Comparison of ENCODE assay signal across 15 cellular contexts in genomic region chr5:173567548-173567947, GRCh38. TPM values are rescaled to one million over a fixed set of nuclear protein-coding genes. Genes with fewer than 3 reads are reported as not detected.
DNase-seq lines count a peak whose midpoint lies in the region; ATAC-seq and TF ChIP-seq lines count a peak whose summit lies in the region.
"Had no signal": no experiment of that assay in that cellular context is flagged by ENCODE, and none has a peak within 500 bp of the region (broad histone marks: within the 10 kb centered on the region; RNA-seq: fewer than 3 reads in every experiment).

No MANE protein-coding gene starts in this region.

- H3K9ac ChIP-seq in IMR-90 (ENCODE audit: low read depth, low read length) = no peak overlapping the region
- H3K9ac ChIP-seq in adipocyte (ENCODE audit: low read length) = no peak overlapping the region

- H2AFZ ChIP-seq in IMR-90 (replicated peaks; ENCODE audit: low read length, poor library complexity) = no peak overlapping the region

- POLR2A ChIA-PET in IMR-90 (lab: Charles Lee; ENCODE audit: unreplicated experiment) = no interaction called here

- peak overlapping the region; percentile 6; the same call in 1 of the 2 replicates for H3K4me2 ChIP-seq in IMR-90 (ENCODE audit: low read depth, low read length)

- no peaks in the 10 kb centered on the region for H4K20me1 ChIP-seq in IMR-90 (ENCODE audit: insufficient read depth, low read length)

- no peak overlapping the region; a peak in 1 of 4 replicates for H4K8ac ChIP-seq in IMR-90 (ENCODE audit: low read depth in 2 of 2, low read length in 2 of 2)

- TF ChIP-seq RAD21 in IMR-90 (IDR thresholded peaks at IDR 0.05; ENCODE audit: low read length) = no peak

- DNase-seq in IMR-90 (peak; percentile 77), adipocyte (ENCODE audit: low read depth) (peak; percentile 72), fibroblast of mammary gland (ENCODE audit: low read depth) (peak; percentile 58), stromal cell of bone marrow (ENCODE audit: low read depth) (peak; percentile 44), NCI-H446 treated with DMSO at 0.1 percent for 48 hours (lab: John Stamatoyannopoulos, UW) (no peak)
- DNase-seq: activated CD4-positive, alpha-beta T cell treated with anti-CD3 and anti-CD28 coated beads for 48 hours; CD4-positive, CD25-positive, alpha-beta regulatory T cell; hippocampal formation; NCI-H1105 treated with DMSO at 0.1 percent for 48 hours; NCI-H510A treated with DMSO at 0.1 percent for 48 hours; Peyer's patch; stimulated activated CD4-positive, alpha-beta T cell treated with anti-CD3 and anti-CD28 coated beads, Interleukin-2, amount 100 ng/mL, for 48 hours had no signal

- H3K9me3 ChIP-seq in IMR-90 (ENCODE audit: control insufficient read depth, insufficient read depth, low read length) (peaks cover 2% of the 10 kb centered on the region), adipocyte (ENCODE audit: control insufficient read depth, low read length) (peaks cover 12% of the 10 kb centered on the region)

- H3K4me1 ChIP-seq in IMR-90 (ENCODE audit: control insufficient read depth, insufficient read depth, low read length) (no peaks in the 10 kb centered on the region; the same call in none of the 2 replicates), adipocyte (ENCODE audit: control insufficient read depth, insufficient read depth, low read length) (peaks cover 7% of the 10 kb centered on the region)
- H3K4me1 ChIP-seq: Peyer's patch had no signal

- H2BK15ac ChIP-seq in IMR-90 (ENCODE audit: low read depth, low read length) = peak overlapping the region; percentile 3; the same call in 1 of the 3 replicates

- intact Hi-C loops in IMR-90 (cut with micrococcal nuclease) = no loop called here

- H4K91ac ChIP-seq in IMR-90 (ENCODE audit: insufficient read depth, low read depth, low read length) = peak overlapping the region; percentile 31; the same call in 1 of the 2 replicates

- H3K9me1 ChIP-seq in IMR-90 (ENCODE audit: insufficient read depth, low read length) = 0 out of 2 replicates have a peak, but pooled peaks cover 4% of the 10 kb centered on the region

- no peak overlapping the region for H3K27ac ChIP-seq in IMR-90 (ENCODE audit: insufficient read depth, low read length)
- H3K27ac ChIP-seq: Peyer's patch had no signal

- H3K36me3 ChIP-seq in IMR-90 (ENCODE audit: control insufficient read depth, insufficient read depth, low read length) (no peaks in the 10 kb centered on the region), adipocyte (ENCODE audit: control insufficient read depth, insufficient read depth, low read length, severe bottlenecking) (no peaks in the 10 kb centered on the region)
- H3K36me3 ChIP-seq: Peyer's patch had no signal

- TF ChIP-seq CTCF in IMR-90 (conservative IDR thresholded peaks at IDR 0.05; ENCODE audit: low read depth, low read length) = no peak
- no peak for TF ChIP-seq CTCF in fibroblast of mammary gland (conservative IDR thresholded peaks at IDR 0.05; ENCODE audit: control insufficient read depth, insufficient read depth, low read depth, low read length)

- peak overlapping the region; percentile 38; the same call in 1 of the 2 replicates for H2BK20ac ChIP-seq in IMR-90 (ENCODE audit: low read depth, low read length)

- H3K18ac ChIP-seq in IMR-90 (ENCODE audit: low read depth, low read length) = peak overlapping the region; percentile 36; the same call in 1 of the 2 replicates

- H3K4ac ChIP-seq in IMR-90 (ENCODE audit: low read depth, low read length) = no peak overlapping the region

- no peak overlapping the region for H4K5ac ChIP-seq in IMR-90 (ENCODE audit: low read depth, low read length)

- ATAC-seq in IMR-90 (ENCODE audit: low read depth) = peak; percentile 63
- no peak for ATAC-seq in GM19324 (IDR thresholded peaks at IDR 0.05; ENCODE audit: low FRiP score, unreplicated experiment)
- no peak for ATAC-seq in HG02763 (IDR thresholded peaks at IDR 0.05; ENCODE audit: unreplicated experiment)
- ATAC-seq: left lobe of liver had no signal

- no peaks in the 10 kb centered on the region for H3K79me1 ChIP-seq in IMR-90 (ENCODE audit: low read depth in 1 of 2, low read length in 2 of 2)

- H3K27me3 ChIP-seq in IMR-90 (ENCODE audit: control insufficient read depth, insufficient read depth, low read length) (no peaks in the 10 kb centered on the region), adipocyte (replicated peaks; ENCODE audit: control insufficient read depth, insufficient read depth, low read length) (no peaks in the 10 kb centered on the region)
- H3K27me3 ChIP-seq: Peyer's patch had no signal

- H2BK120ac ChIP-seq in IMR-90 (ENCODE audit: low read depth, low read length) = peak overlapping the region; percentile 45

- H3K56ac ChIP-seq in IMR-90 (ENCODE audit: extremely low read depth, insufficient read depth, low read length) = no peak overlapping the region

- no peak overlapping the region for H2AK9ac ChIP-seq in IMR-90 (replicated peaks; ENCODE audit: low read depth, low read length, poor library complexity)

- H3K14ac ChIP-seq in IMR-90 (replicated peaks; ENCODE audit: low read depth, low read length) = no peak overlapping the region

- no peak overlapping the region for H2BK5ac ChIP-seq in IMR-90 (ENCODE audit: low read depth, low read length, poor library complexity, severe bottlenecking)

- WGBS in IMR-90 (ENCODE audit: extremely low coverage in 2 of 2, insufficient read length in 1 of 2), 2 experiments = no CpG with 5 or more reads among the region's 7 CpGs

- CTCF ChIA-PET in IMR-90 (lab: Yijun Ruan, JAX) = interaction anchor here (0.9 kb wide), 1 partner anchor 12 kb away, joined by 3 read pairs; no protein-coding TSS in a partner anchor

- H3K4me3 ChIP-seq in IMR-90 (ENCODE audit: insufficient read depth, low read depth, low read length) (no peak overlapping the region), adipocyte (ENCODE audit: low read length) (no peak overlapping the region), fibroblast of mammary gland (ENCODE audit: control insufficient read depth, low read depth, low read length) (no peak overlapping the region)
- H3K4me3 ChIP-seq: Peyer's patch had no signal

- TF ChIP-seq POLR2A in IMR-90 (IDR thresholded peaks at IDR 0.05; ENCODE audit: low read depth, low read length) = no peak

- in situ Hi-C loops in IMR-90 (cut with MboI; ENCODE audit: low sequenced_read_pairs) = loop anchor here (10.0 kb wide), 1 partner anchor 603 kb away; no protein-coding TSS in a partner anchor

- H3K23ac ChIP-seq in IMR-90 (ENCODE audit: low read depth, low read length) = no peak overlapping the region

- dilution Hi-C loops in IMR-90 (cut with HindIII; ENCODE audit: low sequenced_read_pairs, unreplicated experiment) = no loop called here

- no peak overlapping the region for H2AK5ac ChIP-seq in IMR-90 (ENCODE audit: low read depth, low read length)

- BruUV-seq in IMR-90 (replicated peaks; lab: Mats Ljungman, UMichigan) = no TSS peak

TF ChIP-seq in IMR-90, 13 proteins besides CTCF, POLR2A, EP300 and RAD21:
- peak; percentile 25; the same call in 1 of the 2 replicates for TF ChIP-seq BHLHE40 (IDR thresholded peaks at IDR 0.05; ENCODE audit: low read depth, low read length)
- TF ChIP-seq MXI1 (IDR thresholded peaks at IDR 0.05; ENCODE audit: borderline replicate concordance, low read depth, low read length) = no peak
- 0 out of 2 replicates have a peak, but pooled peaks have one; percentile 20 for TF ChIP-seq SMC3 (IDR thresholded peaks at IDR 0.05; ENCODE audit: low read depth, low read length)

RNA-seq across cellular contexts. Expression of gene BOD1, which starts 48.9 kb away (rescaled TPM):
- total RNA-seq in IMR-90 (2012; rRNA removed) = 71.7 and 74.7 TPM in 2 replicates
- polyA plus RNA-seq in IMR-90 (2012; rRNA removed) = 48.5 and 57.9 TPM in 2 replicates
- polyA plus RNA-seq in IMR-90 (2012; cell fraction: cytosol; rRNA removed) = 24.1 and 26.3 TPM in 2 replicates
- 36.9 and 116 TPM in 2 replicates for polyA plus RNA-seq in IMR-90 (2012; cell fraction: nucleus; rRNA removed; ENCODE audit: low replicate concordance)
